Comparison of ENCODE assay signal across 8 cellular contexts in the genomic region with DNA sequence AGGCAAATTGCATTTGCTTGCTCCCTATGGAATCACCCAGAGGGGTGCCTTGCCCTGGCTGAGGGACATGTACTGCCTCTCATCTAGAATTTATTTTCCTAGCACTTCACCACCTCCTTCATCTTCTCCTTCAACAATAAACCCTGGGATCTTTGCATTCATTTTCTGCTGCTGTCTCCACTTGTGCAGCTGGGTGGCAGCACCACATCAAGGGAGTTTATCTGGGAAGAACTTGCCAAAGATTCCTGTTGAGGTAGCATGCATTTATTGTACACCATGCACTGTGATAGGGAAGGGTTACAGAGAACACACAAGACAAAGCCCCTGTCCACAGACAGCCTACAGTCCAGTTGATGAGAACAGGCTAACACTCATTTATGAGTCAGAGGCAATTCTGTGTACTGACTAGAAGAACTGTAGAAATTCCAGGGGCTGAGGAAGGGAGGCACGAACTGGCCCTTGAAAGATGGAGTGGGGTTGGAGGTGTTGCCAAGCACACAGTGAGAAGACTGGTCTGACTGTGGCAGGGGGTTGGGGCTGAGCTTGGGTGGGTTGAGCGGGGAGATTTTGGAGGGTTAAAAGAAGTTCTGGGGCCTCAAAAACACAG. TPM values are rescaled to one million over a fixed set of nuclear protein-coding genes. Genes with fewer than 3 reads are reported as not detected.
DNase-seq lines count a peak whose midpoint lies in the region; ATAC-seq and TF ChIP-seq lines count a peak whose summit lies in the region.

No MANE protein-coding gene starts in this region.

- H3K36me3 ChIP-seq in heart left ventricle = peaks cover 0 to 72% (median 43%) of the 10 kb centered on the region in 9 donors
- peaks cover 19% of the 10 kb centered on the region; the same call in 1 of the 2 replicates for H3K36me3 ChIP-seq in PC-3 (ENCODE audit: low read depth, low read length)
- H3K36me3 ChIP-seq in ovary = no peaks in the 10 kb centered on the region
- peaks cover 80% of the 10 kb centered on the region for H3K36me3 ChIP-seq in suprapubic skin

- H2AFZ ChIP-seq in PC-3 (ENCODE audit: low read length) = no peak overlapping the region

- H3K9me3 Mint-ChIP-seq in activated CD8-positive, alpha-beta T cell treated with anti-CD3 and anti-CD28 coated beads, Interleukin-2, amount 10 ng/mL, durations not matched to agents 7 days and 5 days (ENCODE audit: insufficient read depth) = no peaks in the 10 kb centered on the region

- H3K27ac ChIP-seq in heart left ventricle (no peak overlapping the region), right cardiac atrium (ENCODE audit: low read length) (no peak overlapping the region), PC-3 (ENCODE audit: low read length) (no peak overlapping the region), ovary (no peak overlapping the region), suprapubic skin (no peak overlapping the region)

- H3K9me2 ChIP-seq in PC-3 (replicated peaks; ENCODE audit: low read length) = no peaks in the 10 kb centered on the region

- H3F3A ChIP-seq in PC-3 (ENCODE audit: low read length, unreplicated experiment) = peaks cover 4% of the 10 kb centered on the region

- H3K4me1 ChIP-seq in heart left ventricle = peaks cover 0 to 7% (median 0%) of the 10 kb centered on the region in 12 donors
- H3K4me1 ChIP-seq in right cardiac atrium (ENCODE audit: control insufficient read depth, insufficient read depth, low read length) = peaks cover 8% of the 10 kb centered on the region
- H3K4me1 ChIP-seq in PC-3 (ENCODE audit: insufficient read depth, low read length) = peaks cover 25% of the 10 kb centered on the region
- H3K4me1 ChIP-seq in ovary (ENCODE audit: insufficient read depth) = no peaks in the 10 kb centered on the region
- H3K4me1 ChIP-seq in suprapubic skin = no peaks in the 10 kb centered on the region

- TF ChIP-seq POLR2A in heart left ventricle (IDR thresholded peaks at IDR 0.05) (no peak), erythroblast (IDR thresholded peaks at IDR 0.05; ENCODE audit: low read length) (no peak), ovary (IDR thresholded peaks at IDR 0.05) (no peak), suprapubic skin (IDR thresholded peaks at IDR 0.05) (no peak)

- no peaks in the 10 kb centered on the region for H3K79me2 ChIP-seq in PC-3 (ENCODE audit: low read length)

- H3K4me3 Mint-ChIP-seq in activated CD8-positive, alpha-beta T cell treated with anti-CD3 and anti-CD28 coated beads, Interleukin-2, amount 10 ng/mL, durations not matched to agents 7 days and 5 days = no peak overlapping the region

- CTCF ChIA-PET in PC-3 (lab: Charles Lee) = interaction anchor here (0.6 kb wide), 1 partner anchor 228 kb away, joined by 3 read pairs; no protein-coding TSS in a partner anchor
- CTCF ChIA-PET in activated CD8-positive, alpha-beta T cell treated with anti-CD3 and anti-CD28 coated beads, Interleukin-2, amount 10 ng/mL, durations not matched to agents 7 days and 5 days (lab: Charles Lee) = no interaction called here

- TF ChIP-seq EP300 in ovary (IDR thresholded peaks at IDR 0.05) (no peak), suprapubic skin (IDR thresholded peaks at IDR 0.05) (no peak)

- TF ChIP-seq CTCF in heart left ventricle (IDR thresholded peaks at IDR 0.05) (peak; percentile 31 to 69 (median 55)), PC-3 (conservative IDR thresholded peaks at IDR 0.05; ENCODE audit: low read depth, low read length) (peak; percentile 92), ovary (IDR thresholded peaks at IDR 0.05) (peak in 2 of 3 donors; percentile 31 to 33), suprapubic skin (IDR thresholded peaks at IDR 0.05) (peak in 1 of 2 donors; percentile 50)

- H3K4me2 ChIP-seq in PC-3 (ENCODE audit: low read length) = no peak overlapping the region

- no peaks in the 10 kb centered on the region for H4K20me1 ChIP-seq in PC-3 (ENCODE audit: low read length)

- POLR2A ChIA-PET in PC-3 (lab: Charles Lee; ENCODE audit: unreplicated experiment) = no interaction called here
- POLR2A ChIA-PET in activated CD8-positive, alpha-beta T cell treated with anti-CD3 and anti-CD28 coated beads, Interleukin-2, amount 10 ng/mL, durations not matched to agents 7 days and 5 days (lab: Charles Lee) = no interaction called here

- no peaks in the 10 kb centered on the region for H3K27me3 ChIP-seq in heart left ventricle
- H3K27me3 ChIP-seq in right cardiac atrium (ENCODE audit: control insufficient read depth, insufficient read depth) = no peaks in the 10 kb centered on the region
- H3K27me3 ChIP-seq in PC-3 (ENCODE audit: low read length) = no peaks in the 10 kb centered on the region
- no peaks in the 10 kb centered on the region for H3K27me3 ChIP-seq in ovary
- no peaks in the 10 kb centered on the region for H3K27me3 ChIP-seq in suprapubic skin

- H3K27ac Mint-ChIP-seq in activated CD8-positive, alpha-beta T cell treated with anti-CD3 and anti-CD28 coated beads, Interleukin-2, amount 10 ng/mL, durations not matched to agents 7 days and 5 days = no peak overlapping the region

- WGBS in heart left ventricle, 4 donors = 89 to 100% (median 91%) methylated on average over 2 of the region's 2 CpGs
- 90% methylated on average over 2 of the region's 2 CpGs for WGBS in right cardiac atrium
- WGBS in ovary, 3 donors = 80 to 89% (median 83%) methylated on average over 2 of the region's 2 CpGs
- 86% methylated on average over 2 of the region's 2 CpGs for WGBS in suprapubic skin

- ATAC-seq in heart left ventricle (peak in 3 of 4 donors; percentile 25 to 51 (median 29)), right cardiac atrium (no peak), PC-3 (0 out of 2 replicates have a peak, but pooled peaks have one; percentile 5)
- no peak for ATAC-seq in activated CD8-positive, alpha-beta T cell treated with anti-CD3 and anti-CD28 coated beads, Interleukin-2, amount 10 ng/mL, durations not matched to agents 7 days and 5 days

- DNase-seq in heart left ventricle (no peak), right cardiac atrium (no peak), PC-3 (peak; percentile 68), erythroblast (lab: John Stamatoyannopoulos, UW) (peak; percentile 62 to 74), ovary (no peak), suprapubic skin (ENCODE audit: low spot score in 2 of 2) (no peak), NOMO-1 treated with DMSO at 0.1 percent for 48 hours (lab: John Stamatoyannopoulos, UW; ENCODE audit: unreplicated experiment) (no peak)
- no peak for DNase-seq in activated CD8-positive, alpha-beta T cell treated with anti-CD3 and anti-CD28 coated beads, Interleukin-2, amount 10 ng/mL, durations not matched to agents 7 days and 5 days

- BruUV-seq in PC-3 (replicated peaks; lab: Mats Ljungman, UMichigan) = no TSS peak

- peaks cover 45% of the 10 kb centered on the region for H3K36me3 Mint-ChIP-seq in activated CD8-positive, alpha-beta T cell treated with anti-CD3 and anti-CD28 coated beads, Interleukin-2, amount 10 ng/mL, durations not matched to agents 7 days and 5 days (ENCODE audit: low read depth)

- H3K27me3 Mint-ChIP-seq in activated CD8-positive, alpha-beta T cell treated with anti-CD3 and anti-CD28 coated beads, Interleukin-2, amount 10 ng/mL, durations not matched to agents 7 days and 5 days (ENCODE audit: low read depth) = no peaks in the 10 kb centered on the region

- H3K9me3 ChIP-seq in heart left ventricle (no peaks in the 10 kb centered on the region), right cardiac atrium (ENCODE audit: control insufficient read depth, low read length) (no peaks in the 10 kb centered on the region), PC-3 (ENCODE audit: low read length) (no peaks in the 10 kb centered on the region), ovary (no peaks in the 10 kb centered on the region), suprapubic skin (no peaks in the 10 kb centered on the region)

- peaks cover 7% of the 10 kb centered on the region for H3K4me1 Mint-ChIP-seq in activated CD8-positive, alpha-beta T cell treated with anti-CD3 and anti-CD28 coated beads, Interleukin-2, amount 10 ng/mL, durations not matched to agents 7 days and 5 days (ENCODE audit: low read depth)

- H3K9ac ChIP-seq in PC-3 (ENCODE audit: low read length) = no peak overlapping the region

- intact Hi-C loops in heart left ventricle (cut with DNase I) (loop anchor here in 3 of 10 donors (5.0 to 10.0 kb wide), 3 partner anchors 183 to 373 kb away; partner anchors contain the start of genes NFS1 (in 1 of the 3) and ROMO1 (in 1 of the 3)), right cardiac atrium (cut with DNase I) (no loop called here), PC-3 (cut with micrococcal nuclease) (loop anchor here (2.0 to 10.0 kb wide), 2 partner anchors 29 to 153 kb away; partner anchors contain the start of genes CPNE1 and RBM12), ovary (cut with DNase I) (no loop called here)

- H3K4me3 ChIP-seq in heart left ventricle (no peak overlapping the region), right cardiac atrium (ENCODE audit: low read length) (no peak overlapping the region), PC-3 (ENCODE audit: low read length) (no peak overlapping the region), ovary (no peak overlapping the region), suprapubic skin (no peak overlapping the region)

RNA-seq across cellular contexts. Expression of gene C20orf173, which starts 17.5 kb away (rescaled TPM):
- total RNA-seq in heart left ventricle (not detected), right cardiac atrium (not detected), PC-3 (2014; rRNA removed) (not detected in 2 replicates), ovary (not detected), suprapubic skin (not detected)
- polyA plus RNA-seq in heart left ventricle (not detected), right cardiac atrium (not detected), ovary (not detected)
- not detected for total RNA-seq in activated CD8-positive, alpha-beta T cell treated with anti-CD3 and anti-CD28 coated beads, Interleukin-2, amount 10 ng/mL, durations not matched to agents 7 days and 5 days

RNA-seq across cellular contexts. Expression of gene ERGIC3, which starts 30.0 kb away (rescaled TPM):
- 100 to 1,000 TPM in 5 of 9 donors, 10 to 100 TPM in 4; 83.9 to 152 (median 101) TPM for total RNA-seq in heart left ventricle
- 100 to 1,000 TPM in 1 of 2 donors, 10 to 100 TPM in 1; 69.8 to 120 TPM for polyA plus RNA-seq in heart left ventricle
- total RNA-seq in right cardiac atrium = 100 to 1,000 TPM; 129 to 138 (median 133) TPM
- 83.7 TPM for polyA plus RNA-seq in right cardiac atrium
- total RNA-seq in PC-3 (2014; rRNA removed) = 284 and 376 TPM in 2 replicates
- 100 to 1,000 TPM; 168 to 278 (median 221) TPM for total RNA-seq in ovary
- 100 to 1,000 TPM; 212 to 354 TPM for polyA plus RNA-seq in ovary
- total RNA-seq in suprapubic skin = 100 to 1,000 TPM; 154 to 256 (median 225) TPM
- 100 to 1,000 TPM; 114 to 122 TPM for total RNA-seq in activated CD8-positive, alpha-beta T cell treated with anti-CD3 and anti-CD28 coated beads, Interleukin-2, amount 10 ng/mL, durations not matched to agents 7 days and 5 days

RNA-seq across cellular contexts. Expression of gene CEP250, which starts 56.5 kb away (rescaled TPM):
- 10 to 100 TPM; 11.6 to 21.4 (median 15.4) TPM for total RNA-seq in heart left ventricle
- 10 to 100 TPM; 11.4 to 13.0 TPM for polyA plus RNA-seq in heart left ventricle
- total RNA-seq in right cardiac atrium = 10 to 100 TPM; 12.2 to 22.0 (median 18.5) TPM
- 11.0 TPM for polyA plus RNA-seq in right cardiac atrium
- 52.5 and 75.0 TPM in 2 replicates for total RNA-seq in PC-3 (2014; rRNA removed)
- total RNA-seq in ovary = 10 to 100 TPM; 20.6 to 44.2 (median 27.9) TPM
- 10 to 100 TPM; 11.7 to 16.0 TPM for polyA plus RNA-seq in ovary
- total RNA-seq in suprapubic skin = 10 to 100 TPM; 18.8 to 55.4 (median 27.1) TPM
- 10 to 100 TPM; 72.1 to 74.5 TPM for total RNA-seq in activated CD8-positive, alpha-beta T cell treated with anti-CD3 and anti-CD28 coated beads, Interleukin-2, amount 10 ng/mL, durations not matched to agents 7 days and 5 days

Comparison
In these comparisons a context has a peak if more than half of its experiments do, and no peak if none do; other contexts are left out.
1. ATAC-seq: peak in heart left ventricle (3 of 4) and PC-3 (single experiment); none in right cardiac atrium (0 of 2) and activated CD8-positive, alpha-beta T cell treated with anti-CD3 and anti-CD28 coated beads, Interleukin-2, amount 10 ng/mL, durations not matched to agents 7 days and 5 days (single experiment).
2. DNase-seq: peak in PC-3 (single experiment) and erythroblast (2 of 2); none in heart left ventricle (0 of 5), right cardiac atrium (0 of 3), ovary (0 of 5), suprapubic skin (0 of 2), NOMO-1 treated with DMSO at 0.1 percent for 48 hours (single experiment) and activated CD8-positive, alpha-beta T cell treated with anti-CD3 and anti-CD28 coated beads, Interleukin-2, amount 10 ng/mL, durations not matched to agents 7 days and 5 days (single experiment).